31 cellular contexts compared by ENCODE assay signal in genomic region chr6:30592287-30592686, GRCh38. TPM values are rescaled to one million over a fixed set of nuclear protein-coding genes. Genes with fewer than 3 reads are reported as not detected.
DNase-seq lines count a peak whose midpoint lies in the region; ATAC-seq and TF ChIP-seq lines count a peak whose summit lies in the region.
"Had no signal": no experiment of that assay in that cellular context is flagged by ENCODE, and none has a peak within 500 bp of the region (broad histone marks: within the 10 kb centered on the region; RNA-seq: fewer than 3 reads in every experiment).

No MANE protein-coding gene starts in this region.

- TSS peak; percentile 1 for BruUV-seq in Calu3 (replicated peaks; lab: Mats Ljungman, UMichigan)

- TF ChIP-seq POLR2A in prostate gland (IDR thresholded peaks at IDR 0.05) (no peak), esophagus muscularis mucosa (IDR thresholded peaks at IDR 0.05; ENCODE audit: low read depth) (no peak)

- no peaks in the 10 kb centered on the region for H3K27me3 Mint-ChIP-seq in activated CD4-positive, alpha-beta T cell treated with anti-CD3 and anti-CD28 coated beads for 36 hours
- no peaks in the 10 kb centered on the region for H3K27me3 Mint-ChIP-seq in activated CD4-positive, alpha-beta T cell treated with anti-CD3 and anti-CD28 coated beads, Interleukin-2, amount 10 ng/mL, durations not matched to agents 7 days and 5 days
- H3K27me3 Mint-ChIP-seq in Calu3 (ENCODE audit: unreplicated experiment): no peaks in the 10 kb centered on the region
- H3K27me3 Mint-ChIP-seq in endothelial cell (ENCODE audit: unreplicated experiment): peaks cover 12% of the 10 kb centered on the region
- H3K27me3 Mint-ChIP-seq: activated B cell treated with CpG ODN at 0.5 μM for 24 hours; activated CD4-positive, alpha-beta memory T cell treated with anti-CD3 and anti-CD28 coated beads, Interleukin-2, amount 10 ng/mL, durations not matched to agents 7 days and 5 days; naive B cell; stimulated activated memory B cell treated with anti-CD40 and anti-IgM and Interleukin-4, amounts not matched to agents 10 μg/mL and 1 μg/mL and 100 μg/mL, for 72 hours had no signal

- POLR2A ChIA-PET in activated CD4-positive, alpha-beta T cell treated with anti-CD3 and anti-CD28 coated beads for 36 hours (lab: Charles Lee): no interaction called here
- POLR2A ChIA-PET in activated CD4-positive, alpha-beta T cell treated with anti-CD3 and anti-CD28 coated beads, Interleukin-2, amount 10 ng/mL, durations not matched to agents 7 days and 5 days (lab: Charles Lee): no interaction called here

- no peak for TF ChIP-seq EP300 in esophagus muscularis mucosa (IDR thresholded peaks at IDR 0.05)

- no peak for TF ChIP-seq CTCF in Calu3 (IDR thresholded peaks at IDR 0.05; ENCODE audit: unreplicated experiment)
- TF ChIP-seq CTCF in endothelial cell (IDR thresholded peaks at IDR 0.05; ENCODE audit: unreplicated experiment): no peak
- TF ChIP-seq CTCF in prostate gland (IDR thresholded peaks at IDR 0.05): no peak
- TF ChIP-seq CTCF in esophagus muscularis mucosa (IDR thresholded peaks at IDR 0.05): no peak

- peaks cover 53% of the 10 kb centered on the region for H3K36me3 Mint-ChIP-seq in activated CD4-positive, alpha-beta T cell treated with anti-CD3 and anti-CD28 coated beads for 36 hours (ENCODE audit: low read depth)
- H3K36me3 Mint-ChIP-seq in activated CD4-positive, alpha-beta T cell treated with anti-CD3 and anti-CD28 coated beads, Interleukin-2, amount 10 ng/mL, durations not matched to agents 7 days and 5 days (ENCODE audit: low read depth): peaks cover 51% of the 10 kb centered on the region
- peaks cover 88% of the 10 kb centered on the region for H3K36me3 Mint-ChIP-seq in Calu3 (ENCODE audit: insufficient read depth, unreplicated experiment)
- peaks cover 39% of the 10 kb centered on the region for H3K36me3 Mint-ChIP-seq in endothelial cell (ENCODE audit: low read depth, unreplicated experiment)

- H3K9me3 ChIP-seq in prostate gland: no peaks in the 10 kb centered on the region
- H3K9me3 ChIP-seq in esophagus muscularis mucosa: no peaks in the 10 kb centered on the region
- H3K9me3 ChIP-seq: heart right ventricle, spleen, thoracic aorta had no signal

- 95% methylated on average over 1 of the region's 1 CpG for WGBS in prostate gland
- whole genome bisulfite sequencing in esophagus muscularis mucosa: 96% methylated on average over 1 of the region's 1 CpG

- no peaks in the 10 kb centered on the region for H3K27me3 ChIP-seq in prostate gland (replicated peaks; ENCODE audit: insufficient read depth)
- H3K27me3 ChIP-seq in esophagus muscularis mucosa: no peaks in the 10 kb centered on the region
- H3K27me3 ChIP-seq: heart right ventricle, spleen had no signal

- H3K36me3 ChIP-seq in prostate gland: peaks cover 0 to 5% of the 10 kb centered on the region in 2 donors
- peaks cover 59 to 87% (median 71%) of the 10 kb centered on the region in 4 donors for H3K36me3 ChIP-seq in esophagus muscularis mucosa

- DNase-seq in activated CD4-positive, alpha-beta T cell treated with anti-CD3 and anti-CD28 coated beads for 36 hours: no peak
- no peak for DNase-seq in activated CD4-positive, alpha-beta T cell treated with anti-CD3 and anti-CD28 coated beads, Interleukin-2, amount 10 ng/mL, durations not matched to agents 7 days and 5 days
- DNase-seq in Calu3 (no peak), endothelial cell (ENCODE audit: low spot score) (no peak), prostate gland (ENCODE audit: low spot score) (no peak), SW 1271 (lab: John Stamatoyannopoulos, UW) (no peak), AML-193 (lab: John Stamatoyannopoulos, UW) (no peak), esophagus muscularis mucosa (ENCODE audit: extremely low spot score) (no peak)
- DNase-seq: activated B cell treated with CpG ODN at 0.5 μM for 24 hours; activated CD4-positive, alpha-beta memory T cell treated with anti-CD3 and anti-CD28 coated beads, Interleukin-2, amount 10 ng/mL, durations not matched to agents 7 days and 5 days; activated T-cell treated with anti-CD3 and anti-CD28 coated beads, Interleukin-2, amount 50 U/mL, for 48 hours; cerebellar nuclear complex; DMS53; foreskin fibroblast; GDM1; heart right ventricle; HFFc6; naive B cell; NCI-H146; OCI-M1; retina; spleen; stimulated activated CD4-positive, alpha-beta T cell treated with anti-CD3 and anti-CD28 coated beads, Interleukin-2, amount 100 ng/mL, for 48 hours; T-helper 9 cell had no signal

- no peak overlapping the region for H3K4me3 Mint-ChIP-seq in activated CD4-positive, alpha-beta T cell treated with anti-CD3 and anti-CD28 coated beads for 36 hours
- H3K4me3 Mint-ChIP-seq in activated CD4-positive, alpha-beta T cell treated with anti-CD3 and anti-CD28 coated beads, Interleukin-2, amount 10 ng/mL, durations not matched to agents 7 days and 5 days: no peak overlapping the region
- H3K4me3 Mint-ChIP-seq in Calu3 (ENCODE audit: low read depth, unreplicated experiment): no peak overlapping the region
- peak overlapping the region; percentile 64 for H3K4me3 Mint-ChIP-seq in endothelial cell (ENCODE audit: unreplicated experiment)
- H3K4me3 Mint-ChIP-seq: activated B cell treated with CpG ODN at 0.5 μM for 24 hours; activated CD4-positive, alpha-beta memory T cell treated with anti-CD3 and anti-CD28 coated beads, Interleukin-2, amount 10 ng/mL, durations not matched to agents 7 days and 5 days; HFFc6; naive B cell; stimulated activated memory B cell treated with anti-CD40 and anti-IgM and Interleukin-4, amounts not matched to agents 10 μg/mL and 1 μg/mL and 100 μg/mL, for 72 hours had no signal

- CTCF ChIA-PET in activated CD4-positive, alpha-beta T cell treated with anti-CD3 and anti-CD28 coated beads for 36 hours (lab: Charles Lee): interaction anchor here (0.8 to 1.6 kb wide), 4 partner anchors 23 to 109 kb away, joined by 3 to 8 read pairs (median 5); no protein-coding TSS in a partner anchor
- CTCF ChIA-PET in activated CD4-positive, alpha-beta T cell treated with anti-CD3 and anti-CD28 coated beads, Interleukin-2, amount 10 ng/mL, durations not matched to agents 7 days and 5 days (lab: Charles Lee): interaction anchor here (1.5 kb wide), 1 partner anchor 15 kb away, joined by 4 read pairs; no protein-coding TSS in a partner anchor
- CTCF ChIA-PET in Calu3 (lab: Charles Lee): no interaction called here

- intact Hi-C loops in activated CD4-positive, alpha-beta T cell treated with anti-CD3 and anti-CD28 coated beads for 36 hours (cut with DNase I, micrococcal nuclease): no loop called here
- intact Hi-C loops in Calu3 (cut with micrococcal nuclease; ENCODE audit: unreplicated experiment) (no loop called here), prostate gland (cut with DNase I) (loop anchor here (10.0 kb wide), 1 partner anchor 47 kb away; no protein-coding TSS in a partner anchor), esophagus muscularis mucosa (cut with DNase I) (no loop called here)

- H3K4me3 ChIP-seq in prostate gland (no peak overlapping the region), esophagus muscularis mucosa (no peak overlapping the region)
- H3K4me3 ChIP-seq: heart right ventricle, spleen, thoracic aorta had no signal

- H3K27ac Mint-ChIP-seq in activated CD4-positive, alpha-beta T cell treated with anti-CD3 and anti-CD28 coated beads for 36 hours: peak overlapping the region; percentile 4
- no peak overlapping the region for H3K27ac Mint-ChIP-seq in activated CD4-positive, alpha-beta T cell treated with anti-CD3 and anti-CD28 coated beads, Interleukin-2, amount 10 ng/mL, durations not matched to agents 7 days and 5 days
- H3K27ac Mint-ChIP-seq in Calu3 (ENCODE audit: unreplicated experiment) (no peak overlapping the region), endothelial cell (ENCODE audit: unreplicated experiment) (peak overlapping the region; percentile 5)
- H3K27ac Mint-ChIP-seq: activated B cell treated with CpG ODN at 0.5 μM for 24 hours; activated CD4-positive, alpha-beta memory T cell treated with anti-CD3 and anti-CD28 coated beads, Interleukin-2, amount 10 ng/mL, durations not matched to agents 7 days and 5 days; HFFc6; stimulated activated memory B cell treated with anti-CD40 and anti-IgM and Interleukin-4, amounts not matched to agents 10 μg/mL and 1 μg/mL and 100 μg/mL, for 72 hours had no signal

- H3K27ac ChIP-seq in prostate gland (peak overlapping the region; percentile 67 to 69), esophagus muscularis mucosa (replicated peaks in 1 of 4) (no peak overlapping the region)
- H3K27ac ChIP-seq: 22Rv1, heart right ventricle, KMS-11, spleen, thoracic aorta had no signal

- no peak for ATAC-seq in activated CD4-positive, alpha-beta T cell treated with anti-CD3 and anti-CD28 coated beads for 36 hours
- ATAC-seq: activated naive CD4-positive, alpha-beta T cell treated with anti-CD3 and anti-CD28 coated beads, Interleukin-2, amount 50 U/mL, for 72 hours; heart right ventricle; left lobe of liver; Right ventricle myocardium inferior; stimulated activated memory B cell treated with anti-CD40 and anti-IgM and Interleukin-4, amounts not matched to agents 10 μg/mL and 1 μg/mL and 100 μg/mL, for 72 hours had no signal

- H3K4me1 ChIP-seq in prostate gland (replicated peaks) (peaks cover 14% of the 10 kb centered on the region), esophagus muscularis mucosa (peaks cover 0 to 13% (median 7%) of the 10 kb centered on the region in 4 donors)
- H3K4me1 ChIP-seq: heart right ventricle had no signal

- no peaks in the 10 kb centered on the region for H3K9me3 Mint-ChIP-seq in activated CD4-positive, alpha-beta T cell treated with anti-CD3 and anti-CD28 coated beads for 36 hours (ENCODE audit: low read depth)
- H3K9me3 Mint-ChIP-seq in activated CD4-positive, alpha-beta T cell treated with anti-CD3 and anti-CD28 coated beads, Interleukin-2, amount 10 ng/mL, durations not matched to agents 7 days and 5 days: no peaks in the 10 kb centered on the region
- H3K9me3 Mint-ChIP-seq in Calu3 (ENCODE audit: low read depth, unreplicated experiment) (no peaks in the 10 kb centered on the region), endothelial cell (ENCODE audit: unreplicated experiment) (no peaks in the 10 kb centered on the region)
- H3K9me3 Mint-ChIP-seq: activated B cell treated with CpG ODN at 0.5 μM for 24 hours; activated CD4-positive, alpha-beta memory T cell treated with anti-CD3 and anti-CD28 coated beads, Interleukin-2, amount 10 ng/mL, durations not matched to agents 7 days and 5 days; activated naive CD4-positive, alpha-beta T cell treated with anti-CD3 and anti-CD28 coated beads, Interleukin-2, amount 50 U/mL, for 72 hours; HFFc6; naive B cell; stimulated activated memory B cell treated with anti-CD40 and anti-IgM and Interleukin-4, amounts not matched to agents 10 μg/mL and 1 μg/mL and 100 μg/mL, for 72 hours had no signal

- peaks cover 3% of the 10 kb centered on the region for H3K4me1 Mint-ChIP-seq in activated CD4-positive, alpha-beta T cell treated with anti-CD3 and anti-CD28 coated beads for 36 hours
- H3K4me1 Mint-ChIP-seq in activated CD4-positive, alpha-beta T cell treated with anti-CD3 and anti-CD28 coated beads, Interleukin-2, amount 10 ng/mL, durations not matched to agents 7 days and 5 days: peaks cover 5% of the 10 kb centered on the region
- H3K4me1 Mint-ChIP-seq in Calu3 (ENCODE audit: low read depth, unreplicated experiment): peaks cover 27% of the 10 kb centered on the region
- peaks cover 5% of the 10 kb centered on the region for H3K4me1 Mint-ChIP-seq in endothelial cell (ENCODE audit: unreplicated experiment)

RNA-seq across cellular contexts. Expression of gene ABCF1, which starts 21.0 kb away (rescaled TPM):
- 100 to 1,000 TPM in 1 of 2 experiments, 10 to 100 TPM in 1; 100.0 to 105 TPM for total RNA-seq in activated CD4-positive, alpha-beta T cell treated with anti-CD3 and anti-CD28 coated beads for 36 hours
- total RNA-seq in activated CD4-positive, alpha-beta T cell treated with anti-CD3 and anti-CD28 coated beads, Interleukin-2, amount 10 ng/mL, durations not matched to agents 7 days and 5 days: 10 to 100 TPM; 72.2 to 78.0 TPM
- total RNA-seq in Calu3 (2022) (88.3 and 92.4 TPM in 2 replicates), endothelial cell (ENCODE audit: unreplicated experiment) (57.2 TPM), prostate gland (10 to 100 TPM; 42.3 to 49.2 TPM), esophagus muscularis mucosa (10 to 100 TPM; 39.0 to 60.8 (median 51.4) TPM)

RNA-seq across cellular contexts. Expression of gene PPP1R10, which starts 24.8 kb away (rescaled TPM):
- 10 to 100 TPM; 75.6 to 100.0 TPM for total RNA-seq in activated CD4-positive, alpha-beta T cell treated with anti-CD3 and anti-CD28 coated beads for 36 hours
- total RNA-seq in activated CD4-positive, alpha-beta T cell treated with anti-CD3 and anti-CD28 coated beads, Interleukin-2, amount 10 ng/mL, durations not matched to agents 7 days and 5 days: 100 to 1,000 TPM in 1 of 2 experiments, 10 to 100 TPM in 1; 99.1 to 117 TPM
- total RNA-seq in Calu3 (2022): 119 and 134 TPM in 2 replicates
- total RNA-seq in endothelial cell (ENCODE audit: unreplicated experiment): 75.8 TPM
- 10 to 100 TPM; 40.0 to 51.0 TPM for total RNA-seq in prostate gland
- 10 to 100 TPM; 24.5 to 53.6 (median 37.9) TPM for total RNA-seq in esophagus muscularis mucosa

RNA-seq across cellular contexts. Expression of gene MRPS18B, which starts 25.4 kb away (rescaled TPM):
- total RNA-seq in activated CD4-positive, alpha-beta T cell treated with anti-CD3 and anti-CD28 coated beads for 36 hours: 100 to 1,000 TPM; 111 to 114 TPM
- total RNA-seq in activated CD4-positive, alpha-beta T cell treated with anti-CD3 and anti-CD28 coated beads, Interleukin-2, amount 10 ng/mL, durations not matched to agents 7 days and 5 days: 10 to 100 TPM; 41.4 to 44.4 TPM
- 103 and 107 TPM in 2 replicates for total RNA-seq in Calu3 (2022)
- total RNA-seq in endothelial cell (ENCODE audit: unreplicated experiment): 39.8 TPM
- total RNA-seq in prostate gland: 10 to 100 TPM; 63.6 to 69.2 TPM
- 10 to 100 TPM; 36.0 to 41.8 (median 40.0) TPM for total RNA-seq in esophagus muscularis mucosa

RNA-seq across cellular contexts. Expression of gene ATAT1, which starts 34.4 kb away (rescaled TPM):
- 1 to 10 TPM; 7.1 to 9.2 TPM for total RNA-seq in activated CD4-positive, alpha-beta T cell treated with anti-CD3 and anti-CD28 coated beads for 36 hours
- 1 to 10 TPM; 8.3 to 9.7 TPM for total RNA-seq in activated CD4-positive, alpha-beta T cell treated with anti-CD3 and anti-CD28 coated beads, Interleukin-2, amount 10 ng/mL, durations not matched to agents 7 days and 5 days
- total RNA-seq in Calu3 (2022) (23.0 and 30.0 TPM in 2 replicates), endothelial cell (ENCODE audit: unreplicated experiment) (30.3 TPM), prostate gland (10 to 100 TPM in 1 of 2 donors, 1 to 10 TPM in 1; 8.7 to 11.0 TPM), esophagus muscularis mucosa (1 to 10 TPM; 2.7 to 8.7 (median 5.1) TPM)

RNA-seq across cellular contexts. Expression of gene PRR3, which starts 35.2 kb away (rescaled TPM):
- 10 to 100 TPM; 29.4 to 45.8 TPM for total RNA-seq in activated CD4-positive, alpha-beta T cell treated with anti-CD3 and anti-CD28 coated beads for 36 hours
- total RNA-seq in activated CD4-positive, alpha-beta T cell treated with anti-CD3 and anti-CD28 coated beads, Interleukin-2, amount 10 ng/mL, durations not matched to agents 7 days and 5 days: 10 to 100 TPM; 16.0 to 22.2 TPM
- total RNA-seq in Calu3 (2022): 21.0 and 21.5 TPM in 2 replicates
- total RNA-seq in endothelial cell (ENCODE audit: unreplicated experiment): 12.6 TPM
- total RNA-seq in prostate gland: 10 to 100 TPM in 1 of 2 donors, 1 to 10 TPM in 1; 8.6 to 11.7 TPM
- 10 to 100 TPM in 1 of 4 donors, 1 to 10 TPM in 3; 3.8 to 10.6 (median 4.5) TPM for total RNA-seq in esophagus muscularis mucosa

Comparison
In these comparisons a context has a peak if more than half of its experiments do, and no peak if none do; other contexts are left out.
1. H3K27ac Mint-ChIP-seq: peak in activated CD4-positive, alpha-beta T cell treated with anti-CD3 and anti-CD28 coated beads for 36 hours (single experiment) and endothelial cell (single experiment); none in activated CD4-positive, alpha-beta T cell treated with anti-CD3 and anti-CD28 coated beads, Interleukin-2, amount 10 ng/mL, durations not matched to agents 7 days and 5 days (single experiment) and Calu3 (single experiment).
2. H3K27ac ChIP-seq: peak in prostate gland (2 of 2); none in esophagus muscularis mucosa (0 of 4).